ENCODE assay signal across 8 cellular contexts in genomic region chr17:7241783-7242716, GRCh38. TPM values are rescaled to one million over a fixed set of nuclear protein-coding genes. Genes with fewer than 3 reads are reported as not detected.
DNase-seq lines count a peak whose midpoint lies in the region; ATAC-seq and TF ChIP-seq lines count a peak whose summit lies in the region.

GABARAP (minus strand) TSS chr17:7242449; CDS start chr17:7242330, 119 bp downstream.

- POLR2A ChIA-PET in activated CD4-positive, alpha-beta memory T cell treated with anti-CD3 and anti-CD28 coated beads for 36 hours (lab: Charles Lee), result interaction anchor here (0.7 to 3.6 kb wide), 5 partner anchors 8 to 95 kb away, joined by 3 to 19 read pairs (median 4); partner anchors contain the start of genes ACADVL, CTDNEP1, DLG4 and DVL2

- H3K9me3 ChIP-seq in duodenal mucosa (ENCODE audit: control insufficient read depth in 1 of 2, low read length in 2 of 2), result no peaks in the 10 kb centered on the region
- H3K9me3 ChIP-seq in right lobe of liver, result no peaks in the 10 kb centered on the region

- TF ChIP-seq CTCF in right lobe of liver (IDR thresholded peaks at IDR 0.05), result no peak

- H3K36me3 Mint-ChIP-seq in activated CD4-positive, alpha-beta memory T cell treated with anti-CD3 and anti-CD28 coated beads for 36 hours, result peaks cover 30% of the 10 kb centered on the region

- under 1% methylated on average over 35 of the region's 62 CpGs for WGBS in right lobe of liver (ENCODE audit: insufficient coverage, low coverage, low lambda C conversion rate, missing lambda C conversion rate)

- intact Hi-C loops in activated CD4-positive, alpha-beta memory T cell treated with anti-CD3 and anti-CD28 coated beads for 36 hours (cut with micrococcal nuclease), result loop anchor here (5.0 kb wide), 1 partner anchor 600 kb away; no protein-coding TSS in a partner anchor
- intact Hi-C loops in right lobe of liver (cut with DNase I), result no loop called here

- H3K4me3 Mint-ChIP-seq in activated CD4-positive, alpha-beta memory T cell treated with anti-CD3 and anti-CD28 coated beads for 36 hours, result peak within 1 kb of the TSS; percentile 98

- H3K27me3 ChIP-seq in duodenal mucosa (ENCODE audit: control insufficient read depth in 1 of 2, insufficient read depth in 2 of 2, low read length in 2 of 2) (no peaks in the 10 kb centered on the region), right lobe of liver (no peaks in the 10 kb centered on the region)

- H3K4me3 ChIP-seq in duodenal mucosa (ENCODE audit: low read depth in 1 of 2, low read length in 2 of 2) (peak within 1 kb of the TSS; percentile 94 to 97), right lobe of liver (peak within 1 kb of the TSS; percentile 84 to 90 (median 88))

- DNase-seq in NCI-H187 (lab: John Stamatoyannopoulos, UW) (peak; percentile 59 to 80), NCI-H187 treated with DMSO at 0.1 percent for 48 hours (lab: John Stamatoyannopoulos, UW) (no peak), NCI-H774 (lab: John Stamatoyannopoulos, UW) (peak; percentile 64), right lobe of liver (peak; percentile 93 to 95 (median 95))
- DNase-seq in activated CD4-positive, alpha-beta memory T cell treated with anti-CD3 and anti-CD28 coated beads for 36 hours, result peak; percentile 96
- DNase-seq in stimulated activated CD4-positive, alpha-beta T cell treated with anti-CD3 and anti-CD28 coated beads, Interleukin-4, amount 100 ng/mL, for 24 hours, result peak; percentile 94

- H3K4me1 ChIP-seq in duodenal mucosa (ENCODE audit: control insufficient read depth in 1 of 2, insufficient read depth in 2 of 2, low read length in 2 of 2), result peaks cover 30 to 31% of the 10 kb centered on the region in 2 donors
- H3K4me1 ChIP-seq in right lobe of liver, result peaks cover 0 to 27% (median 8%) of the 10 kb centered on the region in 4 donors

- H3K27ac Mint-ChIP-seq in activated CD4-positive, alpha-beta memory T cell treated with anti-CD3 and anti-CD28 coated beads for 36 hours, result peak within 1 kb of the TSS; percentile 97

- CTCF ChIA-PET in activated CD4-positive, alpha-beta memory T cell treated with anti-CD3 and anti-CD28 coated beads for 36 hours (lab: Charles Lee), result interaction anchor here (0.9 to 3.2 kb wide), 9 partner anchors 8 to 196 kb away, joined by 3 to 19 read pairs (median 4); partner anchors contain the start of genes ACADVL, CTDNEP1, DLG4 and DVL2

- H3K9me3 Mint-ChIP-seq in activated CD4-positive, alpha-beta memory T cell treated with anti-CD3 and anti-CD28 coated beads for 36 hours, result no peaks in the 10 kb centered on the region

- H3K27ac ChIP-seq in duodenal mucosa (ENCODE audit: low read depth, low read length), result peak within 1 kb of the TSS; percentile 99
- H3K27ac ChIP-seq in right lobe of liver, result peak within 1 kb of the TSS; percentile 95 to 99 (median 97)

- H3K27me3 Mint-ChIP-seq in activated CD4-positive, alpha-beta memory T cell treated with anti-CD3 and anti-CD28 coated beads for 36 hours, result peaks cover 3% of the 10 kb centered on the region

- peak; percentile 54 for TF ChIP-seq POLR2A in right lobe of liver (IDR thresholded peaks at IDR 0.05)

- ATAC-seq in HG03432 (IDR thresholded peaks at IDR 0.05; ENCODE audit: unreplicated experiment) (peak; percentile 26), right lobe of liver (peak; percentile 50 to 73 (median 58))

- H3K9ac ChIP-seq in duodenal mucosa (ENCODE audit: low read depth in 1 of 2, low read length in 2 of 2), result peak within 1 kb of the TSS; percentile 98 to 99

- peaks cover 38% of the 10 kb centered on the region for H3K4me1 Mint-ChIP-seq in activated CD4-positive, alpha-beta memory T cell treated with anti-CD3 and anti-CD28 coated beads for 36 hours (ENCODE audit: low read depth)

- H3K36me3 ChIP-seq in duodenal mucosa (ENCODE audit: control insufficient read depth in 1 of 2, insufficient read depth in 2 of 2, low read length in 2 of 2) (peaks cover 26 to 39% of the 10 kb centered on the region in 2 donors), right lobe of liver (peaks cover 5 to 39% (median 18%) of the 10 kb centered on the region in 4 donors)

RNA-seq across cellular contexts. Expression of gene GABARAP, which starts in this region (rescaled TPM):
- 100 to 1,000 TPM; 188 to 199 TPM for total RNA-seq in activated CD4-positive, alpha-beta memory T cell treated with anti-CD3 and anti-CD28 coated beads for 36 hours
- 100 to 1,000 TPM; 238 to 330 (median 244) TPM for total RNA-seq in right lobe of liver
